ENCODE assay signal across 30 cellular contexts in genomic region chr17:44595216-44595775, GRCh38. TPM values are rescaled to one million over a fixed set of nuclear protein-coding genes. Genes with fewer than 3 reads are reported as not detected.
"Had no signal": no experiment of that assay in that cellular context is flagged by ENCODE, and none has a peak within 500 bp of the region (broad histone marks: within the 10 kb centered on the region; RNA-seq: fewer than 3 reads in every experiment).

No MANE protein-coding gene starts in this region.

- H3K9me3 ChIP-seq: breast epithelium, esophagus muscularis mucosa, heart left ventricle, ovary, prostate gland, sigmoid colon, upper lobe of left lung, vagina had no signal

- H3K4me1 ChIP-seq: breast epithelium, foreskin keratinocyte, prostate gland had no signal

- H3K27ac ChIP-seq: breast epithelium, esophagus muscularis mucosa, foreskin keratinocyte, heart left ventricle, ovary, prostate gland, sigmoid colon, upper lobe of left lung, vagina had no signal

- H3K27me3 ChIP-seq: breast epithelium, heart left ventricle, ovary, sigmoid colon, upper lobe of left lung, vagina had no signal

- H3K4me1 Mint-ChIP-seq: activated CD4-positive, alpha-beta memory T cell treated with anti-CD3 and anti-CD28 coated beads, Interleukin-2, amount 10 ng/mL, durations not matched to agents 7 days and 5 days; activated CD4-positive, alpha-beta T cell treated with anti-CD3 and anti-CD28 coated beads, Interleukin-2, amount 10 ng/mL, durations not matched to agents 7 days and 5 days; activated T-helper 17 cell treated with anti-CD3 and anti-CD28 coated beads, Interleukin-2, amount 50 U/mL, for 72 hours; immature natural killer cell; natural killer cell; stimulated activated effector memory CD8-positive, alpha-beta T cell treated with anti-CD3 and anti-CD28 coated beads, Interleukin-12 subunit alpha, Interleukin-12 subunit beta, amount 100 ng/mL, for 72 hours had no signal

- H3K36me3 ChIP-seq: breast epithelium, esophagus muscularis mucosa, heart left ventricle, ovary, prostate gland, sigmoid colon, upper lobe of left lung, vagina had no signal

- H3K4me3 ChIP-seq: breast epithelium, esophagus muscularis mucosa, heart left ventricle, ovary, prostate gland, sigmoid colon, upper lobe of left lung, vagina had no signal

- H3K27ac Mint-ChIP-seq: activated CD4-positive, alpha-beta memory T cell treated with anti-CD3 and anti-CD28 coated beads, Interleukin-2, amount 10 ng/mL, durations not matched to agents 7 days and 5 days; activated CD4-positive, alpha-beta T cell treated with anti-CD3 and anti-CD28 coated beads, Interleukin-2, amount 10 ng/mL, durations not matched to agents 7 days and 5 days; activated T-helper 17 cell treated with anti-CD3 and anti-CD28 coated beads, Interleukin-2, amount 50 U/mL, for 72 hours; immature natural killer cell; memory B cell; natural killer cell; stimulated activated effector memory CD8-positive, alpha-beta T cell treated with anti-CD3 and anti-CD28 coated beads, Interleukin-12 subunit alpha, Interleukin-12 subunit beta, amount 100 ng/mL, for 72 hours; stimulated activated naive CD8-positive, alpha-beta T cell treated with anti-CD3 and anti-CD28 coated beads, Interleukin-15, Interleukin-2, amounts not matched to agents 100 ng/mL and 50 ng/mL, for 24 hours; WTC11 had no signal

- H3K36me3 Mint-ChIP-seq: immature natural killer cell; natural killer cell; stimulated activated effector memory CD8-positive, alpha-beta T cell treated with anti-CD3 and anti-CD28 coated beads, Interleukin-12 subunit alpha, Interleukin-12 subunit beta, amount 100 ng/mL, for 72 hours; WTC11 had no signal

- DNase-seq: activated CD4-positive, alpha-beta memory T cell treated with anti-CD3 and anti-CD28 coated beads, Interleukin-2, amount 10 ng/mL, durations not matched to agents 7 days and 5 days; activated CD4-positive, alpha-beta T cell treated with anti-CD3 and anti-CD28 coated beads for 1 hour; activated CD4-positive, alpha-beta T cell treated with anti-CD3 and anti-CD28 coated beads, Interleukin-2, amount 10 ng/mL, durations not matched to agents 7 days and 5 days; activated gamma-delta T cell treated with Interleukin-2 at 50 U/mL for 16 hours; activated naive CD4-positive, alpha-beta T cell treated with anti-CD3 and anti-CD28 coated beads, Interleukin-2, amount 50 U/mL, for 16 hours; activated T-cell treated with anti-CD3 and anti-CD28 coated beads, Interleukin-2, amount 50 U/mL, for 4 hours; amniotic stem cell; central memory CD4-positive, alpha-beta T cell; foreskin keratinocyte; heart left ventricle; hypothalamus; immature natural killer cell; natural killer cell; ovary; retina; sigmoid colon; small intestine; stimulated activated CD4-positive, alpha-beta T cell treated with anti-CD3 and anti-CD28 coated beads, Interleukin-4, amount 100 ng/mL, for 24 hours; substantia nigra; upper lobe of left lung had no signal

- H3K9me3 Mint-ChIP-seq: activated CD4-positive, alpha-beta memory T cell treated with anti-CD3 and anti-CD28 coated beads, Interleukin-2, amount 10 ng/mL, durations not matched to agents 7 days and 5 days; activated CD4-positive, alpha-beta T cell treated with anti-CD3 and anti-CD28 coated beads, Interleukin-2, amount 10 ng/mL, durations not matched to agents 7 days and 5 days; activated T-cell treated with anti-CD3 and anti-CD28 coated beads, Interleukin-2, amount 50 U/mL, for 4 hours; activated T-helper 17 cell treated with anti-CD3 and anti-CD28 coated beads, Interleukin-2, amount 50 U/mL, for 72 hours; immature natural killer cell; memory B cell; natural killer cell; stimulated activated effector memory CD8-positive, alpha-beta T cell treated with anti-CD3 and anti-CD28 coated beads, Interleukin-12 subunit alpha, Interleukin-12 subunit beta, amount 100 ng/mL, for 72 hours; stimulated activated naive CD8-positive, alpha-beta T cell treated with anti-CD3 and anti-CD28 coated beads, Interleukin-15, Interleukin-2, amounts not matched to agents 100 ng/mL and 50 ng/mL, for 24 hours; WTC11 had no signal

- ATAC-seq: activated T-cell treated with anti-CD3 and anti-CD28 coated beads, Interleukin-2, amount 50 U/mL, for 4 hours; activated T-helper 17 cell treated with anti-CD3 and anti-CD28 coated beads, Interleukin-2, amount 50 U/mL, for 72 hours; foreskin keratinocyte; heart left ventricle; natural killer cell; stimulated activated effector memory CD8-positive, alpha-beta T cell treated with anti-CD3 and anti-CD28 coated beads, Interleukin-12 subunit alpha, Interleukin-12 subunit beta, amount 100 ng/mL, for 72 hours; WTC11 had no signal

- H3K4me3 Mint-ChIP-seq: activated CD4-positive, alpha-beta memory T cell treated with anti-CD3 and anti-CD28 coated beads, Interleukin-2, amount 10 ng/mL, durations not matched to agents 7 days and 5 days; activated CD4-positive, alpha-beta T cell treated with anti-CD3 and anti-CD28 coated beads, Interleukin-2, amount 10 ng/mL, durations not matched to agents 7 days and 5 days; activated T-cell treated with anti-CD3 and anti-CD28 coated beads, Interleukin-2, amount 50 U/mL, for 4 hours; activated T-helper 17 cell treated with anti-CD3 and anti-CD28 coated beads, Interleukin-2, amount 50 U/mL, for 72 hours; immature natural killer cell; memory B cell; natural killer cell; stimulated activated effector memory CD8-positive, alpha-beta T cell treated with anti-CD3 and anti-CD28 coated beads, Interleukin-12 subunit alpha, Interleukin-12 subunit beta, amount 100 ng/mL, for 72 hours; stimulated activated naive CD8-positive, alpha-beta T cell treated with anti-CD3 and anti-CD28 coated beads, Interleukin-15, Interleukin-2, amounts not matched to agents 100 ng/mL and 50 ng/mL, for 24 hours; WTC11 had no signal

- FAIRE-seq: astrocyte, small intestine had no signal

RNA-seq across cellular contexts. Expression of gene FZD2, which starts 38.0 kb away (rescaled TPM):
- total RNA-seq: activated T-helper 17 cell treated with anti-CD3 and anti-CD28 coated beads, Interleukin-2, amount 50 U/mL, for 72 hours had no signal
